In the genomic region with DNA sequence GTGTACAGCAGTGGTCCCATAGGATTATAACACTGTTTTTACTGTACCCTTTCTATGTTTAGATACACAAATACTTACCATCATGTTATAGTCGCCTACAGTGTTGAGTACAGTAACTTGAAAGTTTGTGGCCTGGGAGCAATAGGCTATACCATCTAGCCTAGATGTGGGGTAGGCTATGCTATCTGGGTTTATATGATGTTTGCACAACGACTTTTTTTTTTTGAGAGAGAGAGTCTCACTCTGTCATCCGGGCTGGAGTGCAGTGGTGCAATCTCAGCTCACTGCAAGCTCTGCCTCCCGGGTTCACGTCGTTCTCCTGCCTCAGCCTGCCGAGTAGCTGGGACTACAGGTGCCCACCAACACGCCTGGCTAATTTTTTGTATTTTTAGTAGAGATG, we compare ENCODE assay signal across 9 cellular contexts. TPM values are rescaled to one million over a fixed set of nuclear protein-coding genes. Genes with fewer than 3 reads are reported as not detected.
"Had no signal": no experiment of that assay in that cellular context is flagged by ENCODE, and none has a peak within 500 bp of the region (broad histone marks: within the 10 kb centered on the region; RNA-seq: fewer than 3 reads in every experiment).

No MANE protein-coding gene starts in this region.

RNA-seq across cellular contexts. Expression of gene MASP2, which starts 27.7 kb away (rescaled TPM):
- total RNA-seq: activated CD4-positive, alpha-beta memory T cell treated with anti-CD3 and anti-CD28 coated beads, Interleukin-2, amount 10 ng/mL, durations not matched to agents 7 days and 5 days; activated CD4-positive, alpha-beta T cell treated with anti-CD3 and anti-CD28 coated beads for 36 hours; activated CD4-positive, alpha-beta T cell treated with anti-CD3 and anti-CD28 coated beads, Interleukin-2, amount 10 ng/mL, durations not matched to agents 7 days and 5 days; activated CD8-positive, alpha-beta memory T cell treated with anti-CD3 and anti-CD28 coated beads, Interleukin-2, amount 10 ng/mL, durations not matched to agents 7 days and 5 days; adrenal gland; aorta; body of pancreas; breast epithelium; cardiac septum had no signal
